Comparison of ENCODE assay signal across 1 cellular context in the genomic region with DNA sequence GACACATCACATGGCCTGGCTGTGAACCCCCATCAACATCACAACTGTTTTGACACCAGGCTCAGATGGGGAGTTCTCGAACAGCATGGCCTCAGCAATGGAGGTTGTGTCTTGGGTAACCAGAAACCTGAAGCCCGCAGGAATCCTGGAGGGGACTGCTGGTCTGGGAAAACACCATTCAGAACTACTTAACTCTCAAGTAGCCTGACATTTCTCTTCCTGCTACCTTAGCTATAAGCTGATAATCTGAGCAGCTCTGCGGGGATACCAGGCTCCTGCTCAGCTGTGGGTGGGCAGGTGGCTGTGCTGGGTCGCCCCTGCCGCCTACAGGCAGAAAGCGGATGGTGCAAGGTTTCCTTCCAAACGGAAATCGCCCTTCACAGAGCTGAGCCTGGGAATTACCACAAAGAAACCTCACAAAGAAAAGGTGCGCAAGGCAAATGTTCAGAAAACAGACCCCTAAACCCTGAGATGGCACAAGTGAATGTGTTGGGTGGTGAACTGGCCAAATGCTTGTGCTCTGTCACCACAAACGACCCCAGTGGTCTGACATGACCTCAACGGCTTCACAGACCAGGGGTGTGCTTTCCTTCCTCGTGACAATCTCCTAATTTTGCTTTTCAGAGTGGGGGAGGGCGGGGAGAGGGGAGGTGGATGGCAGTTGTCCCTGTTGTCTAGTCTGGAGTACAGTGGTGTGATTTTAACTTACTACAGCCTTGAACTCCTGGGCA.
TF ChIP-seq lines count a peak whose summit lies in the region.

No MANE protein-coding gene starts in this region.

TF ChIP-seq in HepG2, 621 proteins besides CTCF, POLR2A, EP300 and RAD21 (continued from another document and continues in another):
- TF ChIP-seq, protein P1, sequence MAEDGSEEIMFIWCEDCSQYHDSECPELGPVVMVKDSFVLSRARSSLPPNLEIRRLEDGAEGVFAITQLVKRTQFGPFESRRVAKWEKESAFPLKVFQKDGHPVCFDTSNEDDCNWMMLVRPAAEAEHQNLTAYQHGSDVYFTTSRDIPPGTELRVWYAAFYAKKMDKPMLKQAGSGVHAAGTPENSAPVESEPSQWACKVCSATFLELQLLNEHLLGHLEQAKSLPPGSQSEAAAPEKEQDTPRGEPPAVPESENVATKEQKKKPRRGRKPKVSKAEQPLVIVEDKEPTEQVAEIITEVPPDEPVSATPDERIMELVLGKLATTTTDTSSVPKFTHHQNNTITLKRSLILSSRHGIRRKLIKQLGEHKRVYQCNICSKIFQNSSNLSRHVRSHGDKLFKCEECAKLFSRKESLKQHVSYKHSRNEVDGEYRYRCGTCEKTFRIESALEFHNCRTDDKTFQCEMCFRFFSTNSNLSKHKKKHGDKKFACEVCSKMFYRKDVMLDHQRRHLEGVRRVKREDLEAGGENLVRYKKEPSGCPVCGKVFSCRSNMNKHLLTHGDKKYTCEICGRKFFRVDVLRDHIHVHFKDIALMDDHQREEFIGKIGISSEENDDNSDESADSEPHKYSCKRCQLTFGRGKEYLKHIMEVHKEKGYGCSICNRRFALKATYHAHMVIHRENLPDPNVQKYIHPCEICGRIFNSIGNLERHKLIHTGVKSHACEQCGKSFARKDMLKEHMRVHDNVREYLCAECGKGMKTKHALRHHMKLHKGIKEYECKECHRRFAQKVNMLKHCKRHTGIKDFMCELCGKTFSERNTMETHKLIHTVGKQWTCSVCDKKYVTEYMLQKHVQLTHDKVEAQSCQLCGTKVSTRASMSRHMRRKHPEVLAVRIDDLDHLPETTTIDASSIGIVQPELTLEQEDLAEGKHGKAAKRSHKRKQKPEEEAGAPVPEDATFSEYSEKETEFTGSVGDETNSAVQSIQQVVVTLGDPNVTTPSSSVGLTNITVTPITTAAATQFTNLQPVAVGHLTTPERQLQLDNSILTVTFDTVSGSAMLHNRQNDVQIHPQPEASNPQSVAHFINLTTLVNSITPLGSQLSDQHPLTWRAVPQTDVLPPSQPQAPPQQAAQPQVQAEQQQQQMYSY (CRISPR knock-in tag; IDR thresholded peaks at IDR 0.05): no peak
- no peak for TF ChIP-seq TOPORS (CRISPR knock-in tag; IDR thresholded peaks at IDR 0.05)
- TF ChIP-seq ZNF326 (CRISPR knock-in tag; IDR thresholded peaks at IDR 0.05; ENCODE audit: borderline replicate concordance): no peak
- TF ChIP-seq, protein P2, sequence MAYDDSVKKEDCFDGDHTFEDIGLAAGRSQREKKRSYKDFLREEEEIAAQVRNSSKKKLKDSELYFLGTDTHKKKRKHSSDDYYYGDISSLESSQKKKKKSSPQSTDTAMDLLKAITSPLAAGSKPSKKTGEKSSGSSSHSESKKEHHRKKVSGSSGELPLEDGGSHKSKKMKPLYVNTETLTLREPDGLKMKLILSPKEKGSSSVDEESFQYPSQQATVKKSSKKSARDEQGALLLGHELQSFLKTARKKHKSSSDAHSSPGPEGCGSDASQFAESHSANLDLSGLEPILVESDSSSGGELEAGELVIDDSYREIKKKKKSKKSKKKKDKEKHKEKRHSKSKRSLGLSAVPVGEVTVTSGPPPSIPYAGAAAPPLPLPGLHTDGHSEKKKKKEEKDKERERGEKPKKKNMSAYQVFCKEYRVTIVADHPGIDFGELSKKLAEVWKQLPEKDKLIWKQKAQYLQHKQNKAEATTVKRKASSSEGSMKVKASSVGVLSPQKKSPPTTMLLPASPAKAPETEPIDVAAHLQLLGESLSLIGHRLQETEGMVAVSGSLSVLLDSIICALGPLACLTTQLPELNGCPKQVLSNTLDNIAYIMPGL (CRISPR knock-in tag; IDR thresholded peaks at IDR 0.05; ENCODE audit: borderline replicate concordance in 1 of 2, low read depth in 1 of 2): peak; percentile 66 to 75; a peak in 3 of 4 replicates
- TF ChIP-seq, protein P3, sequence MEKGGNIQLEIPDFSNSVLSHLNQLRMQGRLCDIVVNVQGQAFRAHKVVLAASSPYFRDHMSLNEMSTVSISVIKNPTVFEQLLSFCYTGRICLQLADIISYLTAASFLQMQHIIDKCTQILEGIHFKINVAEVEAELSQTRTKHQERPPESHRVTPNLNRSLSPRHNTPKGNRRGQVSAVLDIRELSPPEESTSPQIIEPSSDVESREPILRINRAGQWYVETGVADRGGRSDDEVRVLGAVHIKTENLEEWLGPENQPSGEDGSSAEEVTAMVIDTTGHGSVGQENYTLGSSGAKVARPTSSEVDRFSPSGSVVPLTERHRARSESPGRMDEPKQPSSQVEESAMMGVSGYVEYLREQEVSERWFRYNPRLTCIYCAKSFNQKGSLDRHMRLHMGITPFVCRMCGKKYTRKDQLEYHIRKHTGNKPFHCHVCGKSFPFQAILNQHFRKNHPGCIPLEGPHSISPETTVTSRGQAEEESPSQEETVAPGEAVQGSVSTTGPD (CRISPR knock-in tag; IDR thresholded peaks at IDR 0.05): no peak
- no peak; the same call in 1 of the 2 replicates for TF ChIP-seq BHLHE40 (IDR thresholded peaks at IDR 0.05; ENCODE audit: low read length)
- TF ChIP-seq CCDC6 (CRISPR knock-in tag; IDR thresholded peaks at IDR 0.05): no peak
- TF ChIP-seq, protein P4, sequence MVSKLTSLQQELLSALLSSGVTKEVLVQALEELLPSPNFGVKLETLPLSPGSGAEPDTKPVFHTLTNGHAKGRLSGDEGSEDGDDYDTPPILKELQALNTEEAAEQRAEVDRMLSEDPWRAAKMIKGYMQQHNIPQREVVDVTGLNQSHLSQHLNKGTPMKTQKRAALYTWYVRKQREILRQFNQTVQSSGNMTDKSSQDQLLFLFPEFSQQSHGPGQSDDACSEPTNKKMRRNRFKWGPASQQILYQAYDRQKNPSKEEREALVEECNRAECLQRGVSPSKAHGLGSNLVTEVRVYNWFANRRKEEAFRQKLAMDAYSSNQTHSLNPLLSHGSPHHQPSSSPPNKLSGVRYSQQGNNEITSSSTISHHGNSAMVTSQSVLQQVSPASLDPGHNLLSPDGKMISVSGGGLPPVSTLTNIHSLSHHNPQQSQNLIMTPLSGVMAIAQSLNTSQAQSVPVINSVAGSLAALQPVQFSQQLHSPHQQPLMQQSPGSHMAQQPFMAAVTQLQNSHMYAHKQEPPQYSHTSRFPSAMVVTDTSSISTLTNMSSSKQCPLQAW (CRISPR knock-in tag; IDR thresholded peaks at IDR 0.05): peak; percentile 88
- no peak for TF ChIP-seq FOXK2 (IDR thresholded peaks at IDR 0.05)
- TF ChIP-seq ZNF746 (CRISPR knock-in tag; IDR thresholded peaks at IDR 0.05): no peak
- TF ChIP-seq ZNF510 (CRISPR knock-in tag; IDR thresholded peaks at IDR 0.05; ENCODE audit: low read depth): no peak
- TF ChIP-seq ZFP62 (CRISPR knock-in tag; IDR thresholded peaks at IDR 0.05): no peak
- no peak for TF ChIP-seq ZBTB8A (CRISPR knock-in tag; IDR thresholded peaks at IDR 0.05; ENCODE audit: borderline replicate concordance, low read depth)
- TF ChIP-seq, protein P5, sequence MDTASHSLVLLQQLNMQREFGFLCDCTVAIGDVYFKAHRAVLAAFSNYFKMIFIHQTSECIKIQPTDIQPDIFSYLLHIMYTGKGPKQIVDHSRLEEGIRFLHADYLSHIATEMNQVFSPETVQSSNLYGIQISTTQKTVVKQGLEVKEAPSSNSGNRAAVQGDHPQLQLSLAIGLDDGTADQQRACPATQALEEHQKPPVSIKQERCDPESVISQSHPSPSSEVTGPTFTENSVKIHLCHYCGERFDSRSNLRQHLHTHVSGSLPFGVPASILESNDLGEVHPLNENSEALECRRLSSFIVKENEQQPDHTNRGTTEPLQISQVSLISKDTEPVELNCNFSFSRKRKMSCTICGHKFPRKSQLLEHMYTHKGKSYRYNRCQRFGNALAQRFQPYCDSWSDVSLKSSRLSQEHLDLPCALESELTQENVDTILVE (CRISPR knock-in tag; IDR thresholded peaks at IDR 0.05): no peak
- TF ChIP-seq ZFP41 (CRISPR knock-in tag; IDR thresholded peaks at IDR 0.05; ENCODE audit: borderline replicate concordance): peak; percentile 17; the same call in 1 of the 2 replicates
- TF ChIP-seq, protein P6, sequence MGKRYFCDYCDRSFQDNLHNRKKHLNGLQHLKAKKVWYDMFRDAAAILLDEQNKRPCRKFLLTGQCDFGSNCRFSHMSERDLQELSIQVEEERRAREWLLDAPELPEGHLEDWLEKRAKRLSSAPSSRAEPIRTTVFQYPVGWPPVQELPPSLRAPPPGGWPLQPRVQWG (CRISPR knock-in tag; IDR thresholded peaks at IDR 0.05; ENCODE audit: borderline replicate concordance, low read depth): no peak
- TF ChIP-seq ZSCAN20 (CRISPR knock-in tag; IDR thresholded peaks at IDR 0.05; ENCODE audit: borderline replicate concordance): no peak
- no peak for TF ChIP-seq DNMT3B (CRISPR knock-in tag; conservative IDR thresholded peaks at IDR 0.05)
- TF ChIP-seq ZNF256 (CRISPR knock-in tag; conservative IDR thresholded peaks at IDR 0.05): 0 out of 2 replicates have a peak, but pooled peaks have one; percentile 61
- no peak for TF ChIP-seq SOX6 (IDR thresholded peaks at IDR 0.05)
- peak; percentile 59 for TF ChIP-seq SOX6 (CRISPR knock-in tag; IDR thresholded peaks at IDR 0.05)
- TF ChIP-seq, protein P7, sequence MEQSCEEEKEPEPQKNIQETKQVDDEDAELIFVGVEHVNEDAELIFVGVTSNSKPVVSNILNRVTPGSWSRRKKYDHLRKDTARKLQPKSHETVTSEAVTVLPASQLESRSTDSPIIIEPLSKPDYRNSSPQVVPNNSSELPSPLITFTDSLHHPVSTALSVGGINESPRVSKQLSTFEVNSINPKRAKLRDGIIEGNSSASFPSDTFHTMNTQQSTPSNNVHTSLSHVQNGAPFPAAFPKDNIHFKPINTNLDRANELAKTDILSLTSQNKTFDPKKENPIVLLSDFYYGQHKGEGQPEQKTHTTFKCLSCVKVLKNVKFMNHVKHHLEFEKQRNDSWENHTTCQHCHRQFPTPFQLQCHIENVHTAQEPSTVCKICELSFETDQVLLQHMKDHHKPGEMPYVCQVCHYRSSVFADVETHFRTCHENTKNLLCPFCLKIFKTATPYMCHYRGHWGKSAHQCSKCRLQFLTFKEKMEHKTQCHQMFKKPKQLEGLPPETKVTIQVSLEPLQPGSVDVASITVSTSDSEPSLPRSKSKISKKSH (CRISPR knock-in tag; IDR thresholded peaks at IDR 0.05; ENCODE audit: borderline replicate concordance): no peak; the same call in 1 of the 2 replicates
- peak; percentile 53; the same call in 1 of the 2 replicates for TF ChIP-seq ZNF605 (CRISPR knock-in tag; IDR thresholded peaks at IDR 0.05)
- TF ChIP-seq ZFP1 (CRISPR knock-in tag; IDR thresholded peaks at IDR 0.05): no peak
- TF ChIP-seq ZNF773 (CRISPR knock-in tag; IDR thresholded peaks at IDR 0.05; ENCODE audit: borderline replicate concordance): no peak
- TF ChIP-seq, protein P8, sequence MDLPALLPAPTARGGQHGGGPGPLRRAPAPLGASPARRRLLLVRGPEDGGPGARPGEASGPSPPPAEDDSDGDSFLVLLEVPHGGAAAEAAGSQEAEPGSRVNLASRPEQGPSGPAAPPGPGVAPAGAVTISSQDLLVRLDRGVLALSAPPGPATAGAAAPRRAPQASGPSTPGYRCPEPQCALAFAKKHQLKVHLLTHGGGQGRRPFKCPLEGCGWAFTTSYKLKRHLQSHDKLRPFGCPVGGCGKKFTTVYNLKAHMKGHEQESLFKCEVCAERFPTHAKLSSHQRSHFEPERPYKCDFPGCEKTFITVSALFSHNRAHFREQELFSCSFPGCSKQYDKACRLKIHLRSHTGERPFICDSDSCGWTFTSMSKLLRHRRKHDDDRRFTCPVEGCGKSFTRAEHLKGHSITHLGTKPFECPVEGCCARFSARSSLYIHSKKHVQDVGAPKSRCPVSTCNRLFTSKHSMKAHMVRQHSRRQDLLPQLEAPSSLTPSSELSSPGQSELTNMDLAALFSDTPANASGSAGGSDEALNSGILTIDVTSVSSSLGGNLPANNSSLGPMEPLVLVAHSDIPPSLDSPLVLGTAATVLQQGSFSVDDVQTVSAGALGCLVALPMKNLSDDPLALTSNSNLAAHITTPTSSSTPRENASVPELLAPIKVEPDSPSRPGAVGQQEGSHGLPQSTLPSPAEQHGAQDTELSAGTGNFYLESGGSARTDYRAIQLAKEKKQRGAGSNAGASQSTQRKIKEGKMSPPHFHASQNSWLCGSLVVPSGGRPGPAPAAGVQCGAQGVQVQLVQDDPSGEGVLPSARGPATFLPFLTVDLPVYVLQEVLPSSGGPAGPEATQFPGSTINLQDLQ (CRISPR knock-in tag; IDR thresholded peaks at IDR 0.05): peak; percentile 42; the same call in 1 of the 2 replicates
- TF ChIP-seq ZSCAN30 (CRISPR knock-in tag; IDR thresholded peaks at IDR 0.05): no peak
- no peak for TF ChIP-seq RFXANK (CRISPR knock-in tag; IDR thresholded peaks at IDR 0.05)
- TF ChIP-seq, protein P9, sequence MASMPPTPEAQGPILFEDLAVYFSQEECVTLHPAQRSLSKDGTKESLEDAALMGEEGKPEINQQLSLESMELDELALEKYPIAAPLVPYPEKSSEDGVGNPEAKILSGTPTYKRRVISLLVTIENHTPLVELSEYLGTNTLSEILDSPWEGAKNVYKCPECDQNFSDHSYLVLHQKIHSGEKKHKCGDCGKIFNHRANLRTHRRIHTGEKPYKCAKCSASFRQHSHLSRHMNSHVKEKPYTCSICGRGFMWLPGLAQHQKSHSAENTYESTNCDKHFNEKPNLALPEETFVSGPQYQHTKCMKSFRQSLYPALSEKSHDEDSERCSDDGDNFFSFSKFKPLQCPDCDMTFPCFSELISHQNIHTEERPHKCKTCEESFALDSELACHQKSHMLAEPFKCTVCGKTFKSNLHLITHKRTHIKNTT (CRISPR knock-in tag; IDR thresholded peaks at IDR 0.05): no peak
- TF ChIP-seq, protein P10, sequence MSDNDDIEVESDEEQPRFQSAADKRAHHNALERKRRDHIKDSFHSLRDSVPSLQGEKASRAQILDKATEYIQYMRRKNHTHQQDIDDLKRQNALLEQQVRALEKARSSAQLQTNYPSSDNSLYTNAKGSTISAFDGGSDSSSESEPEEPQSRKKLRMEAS (IDR thresholded peaks at IDR 0.05): peak; percentile 60; the same call in 1 of the 2 replicates
- no peak for TF ChIP-seq GTF2F1 (IDR thresholded peaks at IDR 0.05; ENCODE audit: low read length)
- TF ChIP-seq, protein P11, sequence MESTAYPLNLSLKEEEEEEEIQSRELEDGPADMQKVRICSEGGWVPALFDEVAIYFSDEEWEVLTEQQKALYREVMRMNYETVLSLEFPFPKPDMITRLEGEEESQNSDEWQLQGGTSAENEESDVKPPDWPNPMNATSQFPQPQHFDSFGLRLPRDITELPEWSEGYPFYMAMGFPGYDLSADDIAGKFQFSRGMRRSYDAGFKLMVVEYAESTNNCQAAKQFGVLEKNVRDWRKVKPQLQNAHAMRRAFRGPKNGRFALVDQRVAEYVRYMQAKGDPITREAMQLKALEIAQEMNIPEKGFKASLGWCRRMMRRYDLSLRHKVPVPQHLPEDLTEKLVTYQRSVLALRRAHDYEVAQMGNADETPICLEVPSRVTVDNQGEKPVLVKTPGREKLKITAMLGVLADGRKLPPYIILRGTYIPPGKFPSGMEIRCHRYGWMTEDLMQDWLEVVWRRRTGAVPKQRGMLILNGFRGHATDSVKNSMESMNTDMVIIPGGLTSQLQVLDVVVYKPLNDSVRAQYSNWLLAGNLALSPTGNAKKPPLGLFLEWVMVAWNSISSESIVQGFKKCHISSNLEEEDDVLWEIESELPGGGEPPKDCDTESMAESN (CRISPR knock-in tag; conservative IDR thresholded peaks at IDR 0.05): no peak; the same call in 1 of the 2 replicates
- TF ChIP-seq ZC3H4 (CRISPR knock-in tag; IDR thresholded peaks at IDR 0.05; ENCODE audit: borderline replicate concordance): no peak
- TF ChIP-seq ZNF547 (CRISPR knock-in tag; IDR thresholded peaks at IDR 0.05): peak; percentile 66; the same call in 1 of the 2 replicates
